In genomic region chr7:106071999-106072714, GRCh38 we compare ENCODE assay signal across 1 cellular context.
TF ChIP-seq lines count a peak whose summit lies in the region.

No MANE protein-coding gene starts in this region.

TF ChIP-seq in HepG2, 621 proteins besides CTCF, POLR2A, EP300 and RAD21 (continued from another document and continues in another):
- peak; percentile 74; the same call in 1 of the 2 replicates for TF ChIP-seq ZNF362 (CRISPR knock-in tag; IDR thresholded peaks at IDR 0.05; ENCODE audit: borderline replicate concordance)
- peak; percentile 59; the same call in 1 of the 2 replicates for TF ChIP-seq FOXO1 (CRISPR knock-in tag; IDR thresholded peaks at IDR 0.05)
- no peak for TF ChIP-seq ZNF407 (CRISPR knock-in tag; IDR thresholded peaks at IDR 0.05; ENCODE audit: not compliant biosample characterization)
- no peak for TF ChIP-seq ZSCAN30 (CRISPR knock-in tag; IDR thresholded peaks at IDR 0.05)
- TF ChIP-seq EHMT2 (IDR thresholded peaks at IDR 0.05; ENCODE audit: borderline replicate concordance, low read depth, low read length): no peak
- TF ChIP-seq SMAD1 (CRISPR knock-in tag; IDR thresholded peaks at IDR 0.05; ENCODE audit: borderline replicate concordance, low read depth): no peak
- TF ChIP-seq GTF3A (CRISPR knock-in tag; conservative IDR thresholded peaks at IDR 0.05): no peak
- TF ChIP-seq YY1 (IDR thresholded peaks at IDR 0.05; ENCODE audit: insufficient read depth, insufficient replicate concordance, low read depth, low read length): no peak
- no peak for TF ChIP-seq ZNF121 (CRISPR knock-in tag; IDR thresholded peaks at IDR 0.05)
- TF ChIP-seq ZNF513 (CRISPR knock-in tag; conservative IDR thresholded peaks at IDR 0.05): no peak
- no peak for TF ChIP-seq ZMAT5 (CRISPR knock-in tag; IDR thresholded peaks at IDR 0.05; ENCODE audit: borderline replicate concordance, low read depth)
- TF ChIP-seq GRHL1 (CRISPR knock-in tag; conservative IDR thresholded peaks at IDR 0.05): no peak
- TF ChIP-seq ZNF639 (CRISPR knock-in tag; conservative IDR thresholded peaks at IDR 0.05): no peak
- peak; percentile 80; the same call in 1 of the 2 replicates for TF ChIP-seq AHDC1 (CRISPR knock-in tag; IDR thresholded peaks at IDR 0.05; ENCODE audit: borderline replicate concordance)
- no peak for TF ChIP-seq CC2D1A (CRISPR knock-in tag; IDR thresholded peaks at IDR 0.05)
- no peak for TF ChIP-seq ZNF10 (CRISPR knock-in tag; IDR thresholded peaks at IDR 0.05; ENCODE audit: borderline replicate concordance, low read depth)
- no peak for TF ChIP-seq CREB1 (IDR thresholded peaks at IDR 0.05)
- TF ChIP-seq CREB1 (CRISPR knock-in tag; IDR thresholded peaks at IDR 0.05): 0 out of 2 replicates have a peak, but pooled peaks have one; percentile 33
- no peak for TF ChIP-seq TSC22D2 (CRISPR knock-in tag; IDR thresholded peaks at IDR 0.05; ENCODE audit: borderline replicate concordance)
- TF ChIP-seq TFE3 (CRISPR knock-in tag; IDR thresholded peaks at IDR 0.05): 0 out of 2 replicates have a peak, but pooled peaks have one; percentile 18
